ENCODE assay signal across 17 cellular contexts in the genomic region with DNA sequence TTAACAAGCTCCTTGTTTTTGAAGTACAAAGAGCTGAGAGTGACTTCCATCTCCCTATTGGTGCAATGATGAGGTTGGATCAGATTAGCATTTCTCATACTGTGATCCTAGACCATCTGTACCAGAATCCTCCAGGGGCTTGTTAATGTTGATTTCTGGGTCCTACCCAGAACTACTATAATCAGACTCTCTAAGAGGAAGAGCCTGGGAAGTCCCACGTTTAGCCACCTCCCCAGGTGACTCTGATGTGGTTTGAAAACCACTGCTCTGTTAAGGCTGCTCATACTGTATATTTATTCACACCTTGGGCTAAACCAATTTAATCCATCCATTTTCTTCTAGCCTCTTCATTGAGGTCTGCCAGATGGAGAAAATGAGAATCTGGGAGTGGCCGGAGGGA. TPM values are rescaled to one million over a fixed set of nuclear protein-coding genes. Genes with fewer than 3 reads are reported as not detected.
A peak's percentile ranks its signal among the peaks of the same experiment; 100 is the strongest.
DNase-seq lines count a peak whose midpoint lies in the region; ATAC-seq and TF ChIP-seq lines count a peak whose summit lies in the region.
"Had no signal": no experiment of that assay in that cellular context is flagged by ENCODE, and none has a peak within 500 bp of the region (broad histone marks: within the 10 kb centered on the region; RNA-seq: fewer than 3 reads in every experiment).

No MANE protein-coding gene starts in this region.

- H3K27me3 ChIP-seq in MM.1S (replicated peaks; ENCODE audit: insufficient read depth, low read length): no peaks in the 10 kb centered on the region
- no peaks in the 10 kb centered on the region for H3K27me3 ChIP-seq in tibial nerve

- TF ChIP-seq EP300 in tibial nerve (IDR thresholded peaks at IDR 0.05): no peak

- TF ChIP-seq CTCF in GM12865 (IDR thresholded peaks at IDR 0.05; ENCODE audit: insufficient read depth, low read depth, low read length, missing control alignments) (no peak), MM.1S (IDR thresholded peaks at IDR 0.05; ENCODE audit: low read length) (no peak), tibial nerve (IDR thresholded peaks at IDR 0.05) (no peak)

- H3K9me3 ChIP-seq in MM.1S (replicated peaks; ENCODE audit: insufficient read depth, low read length) (no peaks in the 10 kb centered on the region), tibial nerve (no peaks in the 10 kb centered on the region)
- H3K9me3 ChIP-seq: left lung, prostate gland had no signal

- 79% methylated on average over 2 of the region's 2 CpGs for WGBS in tibial nerve, 2 donors

- H3K36me3 ChIP-seq in MM.1S (replicated peaks; ENCODE audit: insufficient read depth, low read length) (no peaks in the 10 kb centered on the region), tibial nerve (no peaks in the 10 kb centered on the region)
- H3K36me3 ChIP-seq: left lung, prostate gland had no signal

- peak overlapping the region; percentile 55 for H3K4me2 ChIP-seq in MM.1S (ENCODE audit: low read depth, low read length)
- H3K4me2 ChIP-seq: KMS-11 had no signal

- TF ChIP-seq POLR2A in tibial nerve (IDR thresholded peaks at IDR 0.05): no peak

- DNase-seq in GM12865 (ENCODE audit: low read depth) (peak; percentile 54), MM.1S (peak; percentile 72), occipital lobe (lab: John Stamatoyannopoulos, UW) (no peak), tibial nerve (ENCODE audit: low spot score in 2 of 2) (no peak), left cardiac atrium (no peak)
- DNase-seq: activated effector memory CD4-positive, alpha-beta T cell treated with anti-CD3 and anti-CD28 coated beads, Interleukin-2, amount 50 U/mL, for 16 hours; left lung; NCI-H1436 treated with DMSO at 0.1 percent for 48 hours; SHP77 treated with DMSO at 0.1 percent for 48 hours; stimulated activated CD4-positive, alpha-beta T cell treated with anti-CD3 and anti-CD28 coated beads, Interleukin-15, amount 100 ng/mL, for 24 hours had no signal

- no peaks in the 10 kb centered on the region for H4K20me1 ChIP-seq in MM.1S (ENCODE audit: insufficient read depth, low read length)

- peak overlapping the region; percentile 16; the same call in 1 of the 2 replicates for H3K9ac ChIP-seq in MM.1S (ENCODE audit: low read length)
- H3K9ac ChIP-seq: KMS-11 had no signal

- H2AFZ ChIP-seq in MM.1S (ENCODE audit: low read length): peak overlapping the region; percentile 21

- peaks cover 15% of the 10 kb centered on the region for H3F3A ChIP-seq in MM.1S (ENCODE audit: insufficient read depth, low read length)

- peaks cover 27% of the 10 kb centered on the region for H3K4me1 ChIP-seq in MM.1S (ENCODE audit: low read length)
- H3K4me1 ChIP-seq in tibial nerve: no peaks in the 10 kb centered on the region
- H3K4me1 ChIP-seq: left lung, prostate gland had no signal

- H3K4me3 ChIP-seq in GM12865 (ENCODE audit: low read depth, low read length): no peak overlapping the region
- H3K4me3 ChIP-seq in MM.1S (ENCODE audit: low read length): no peak overlapping the region
- H3K4me3 ChIP-seq in tibial nerve: no peak overlapping the region
- H3K4me3 ChIP-seq: left lung, prostate gland had no signal

- ATAC-seq in GM19351 (IDR thresholded peaks at IDR 0.05; ENCODE audit: unreplicated experiment) (peak; percentile 70), HG02798 (IDR thresholded peaks at IDR 0.05; ENCODE audit: poor library complexity, unreplicated experiment) (peak; percentile 76), GM19397 (IDR thresholded peaks at IDR 0.05; ENCODE audit: unreplicated experiment) (no peak), left cardiac atrium (no peak)
- ATAC-seq: left lung had no signal

- peak overlapping the region; percentile 74; the same call in 1 of the 2 replicates for H3K27ac ChIP-seq in MM.1S (ENCODE audit: low read length)
- no peak overlapping the region for H3K27ac ChIP-seq in tibial nerve
- H3K27ac ChIP-seq: HL-60, KMS-11, left lung, prostate gland had no signal

- no peaks in the 10 kb centered on the region for H3K9me2 ChIP-seq in MM.1S (replicated peaks; ENCODE audit: insufficient read depth, low read length)

- intact Hi-C loops in left cardiac atrium (cut with DNase I): loop anchor here (5.0 to 10.0 kb wide), 3 partner anchors 182 to 442 kb away; no protein-coding TSS in a partner anchor

- no peaks in the 10 kb centered on the region for H3K79me2 ChIP-seq in MM.1S (ENCODE audit: low read length)

RNA-seq across cellular contexts. Expression of a gene that starts 49.6 kb away (rescaled TPM):
- not detected for total RNA-seq in occipital lobe
- total RNA-seq in tibial nerve: not detected
- total RNA-seq in left cardiac atrium: not detected
- total RNA-seq: fibroblast of lung, left lung had no signal

Comparison
In these comparisons a context has a peak if more than half of its experiments do, and no peak if none do; other contexts are left out.
1. DNase-seq: peak in GM12865 (single experiment) and MM.1S (single experiment); none in occipital lobe (single experiment), tibial nerve (0 of 2) and left cardiac atrium (single experiment).
2. ATAC-seq: peak in GM19351 (single experiment) and HG02798 (single experiment); none in GM19397 (single experiment) and left cardiac atrium (0 of 2).